Comparison of ENCODE assay signal across 21 cellular contexts in genomic region chr5:115360036-115360685, GRCh38.
DNase-seq lines count a peak whose midpoint lies in the region; ATAC-seq and TF ChIP-seq lines count a peak whose summit lies in the region.
"Had no signal": no experiment of that assay in that cellular context is flagged by ENCODE, and none has a peak within 500 bp of the region (broad histone marks: within the 10 kb centered on the region; RNA-seq: fewer than 3 reads in every experiment).

No MANE protein-coding gene starts in this region.

- intact Hi-C loops in mammary epithelial cell (cut with micrococcal nuclease), result no loop called here

- no peak overlapping the region for H2AFZ ChIP-seq in mammary epithelial cell (ENCODE audit: low read depth, low read length)

- in situ Hi-C loops in mammary epithelial cell (cut with MboI; ENCODE audit: low sequenced_read_pairs in 2 of 2), result no loop called here

- POLR2A ChIA-PET in AG04450 (lab: Yijun Ruan, JAX), result no interaction called here
- POLR2A ChIA-PET in HEK293 (lab: Yijun Ruan, JAX), result no interaction called here

- no peaks in the 10 kb centered on the region for H3K27me3 ChIP-seq in AG04450 (ENCODE audit: control insufficient read depth, insufficient read depth, low read length)
- peaks cover 2% of the 10 kb centered on the region for H3K27me3 ChIP-seq in mammary epithelial cell (ENCODE audit: insufficient read depth, low read length)
- H3K27me3 ChIP-seq: MG63, right atrium auricular region, upper lobe of right lung had no signal

- DNase-seq in AG04450 (ENCODE audit: low read depth, low spot score) (peak; percentile 18), amniotic epithelial cell (ENCODE audit: low read depth) (peak; percentile 77), left lobe of liver (ENCODE audit: low spot score) (no peak), mammary epithelial cell (no peak)
- DNase-seq: activated CD4-positive, alpha-beta memory T cell treated with anti-CD3 and anti-CD28 coated beads for 36 hours; activated naive CD4-positive, alpha-beta T cell treated with anti-CD3 and anti-CD28 coated beads for 36 hours; aorta; HFFc6; kidney glomerular epithelial cell; MG63; midbrain; NCI-H2029; NCI-H510A treated with DMSO at 0.1 percent for 48 hours; stimulated activated naive CD8-positive, alpha-beta T cell treated with anti-CD3 and anti-CD28 coated beads, Interleukin-15, Interleukin-2, amounts not matched to agents 100 U/mL and 50 U/mL, for 24 hours; upper lobe of right lung had no signal

- H3K9ac ChIP-seq in mammary epithelial cell (ENCODE audit: insufficient read depth, low read length), result no peak overlapping the region

- BruUV-seq in mammary epithelial cell (replicated peaks; lab: Mats Ljungman, UMichigan), result no TSS peak

- H3K4me1 ChIP-seq in HEK293 (ENCODE audit: control insufficient read depth, insufficient read depth, low read length) (peaks cover 7% of the 10 kb centered on the region), mammary epithelial cell (ENCODE audit: insufficient read depth, low read length) (no peaks in the 10 kb centered on the region)
- H3K4me1 ChIP-seq: upper lobe of right lung had no signal

- peak; percentile 85 for ATAC-seq in left lobe of liver
- no peak for ATAC-seq in HG03457 (IDR thresholded peaks at IDR 0.05; ENCODE audit: unreplicated experiment)
- ATAC-seq in HG02763 (IDR thresholded peaks at IDR 0.05; ENCODE audit: unreplicated experiment), result no peak
- ATAC-seq in GM21619 (IDR thresholded peaks at IDR 0.05; ENCODE audit: unreplicated experiment), result no peak
- ATAC-seq: stimulated activated naive CD8-positive, alpha-beta T cell treated with anti-CD3 and anti-CD28 coated beads, Interleukin-15, Interleukin-2, amounts not matched to agents 100 U/mL and 50 U/mL, for 24 hours; upper lobe of right lung had no signal

- H3K79me2 ChIP-seq in mammary epithelial cell (ENCODE audit: insufficient read depth, low read length), result no peaks in the 10 kb centered on the region

- no peak for TF ChIP-seq CTCF in AG04450 (IDR thresholded peaks at IDR 0.05; ENCODE audit: low read depth, low read length)
- no peak for TF ChIP-seq CTCF in HEK293 (tag by site-specific recombination; IDR thresholded peaks at IDR 0.05)
- no peak for TF ChIP-seq CTCF in mammary epithelial cell (conservative IDR thresholded peaks at IDR 0.05 in 1 of 2, IDR thresholded peaks at IDR 0.05 in 1 of 2; ENCODE audit: extremely low read depth in 1 of 2, insufficient read depth in 1 of 2, low read depth in 1 of 2, low read length in 2 of 2)

- H3K9me3 ChIP-seq in AG04450 (ENCODE audit: control insufficient read depth, insufficient read depth, low read length) (no peaks in the 10 kb centered on the region), HEK293 (ENCODE audit: control insufficient read depth, insufficient read depth, low read depth, low read length) (no peaks in the 10 kb centered on the region), mammary epithelial cell (replicated peaks; ENCODE audit: insufficient read depth, low read length) (no peaks in the 10 kb centered on the region)
- H3K9me3 ChIP-seq: MG63, right atrium auricular region, upper lobe of right lung had no signal

- H3K4me3 ChIP-seq in AG04450 (ENCODE audit: low read depth, low read length) (no peak overlapping the region), HEK293 (ENCODE audit: low read depth, low read length) (no peak overlapping the region), mammary epithelial cell (replicated peaks in 1 of 3; ENCODE audit: insufficient read depth in 1 of 3, low read depth in 2 of 3, low read length in 3 of 3) (no peak overlapping the region)
- H3K4me3 ChIP-seq: MG63, right atrium auricular region, upper lobe of right lung had no signal

- CTCF ChIA-PET in AG04450 (lab: Charles Lee) (no interaction called here), HEK293 (lab: Yijun Ruan, JAX) (no interaction called here), mammary epithelial cell (lab: Charles Lee; ENCODE audit: low non-redundant PET) (no interaction called here)

- WGBS in mammary epithelial cell (ENCODE audit: low coverage, missing lambda C conversion rate), result 81% methylated on average over 5 of the region's 5 CpGs

- no peak overlapping the region for H3K4me2 ChIP-seq in mammary epithelial cell (ENCODE audit: insufficient read depth, low read depth, low read length)

- dilution Hi-C loops in mammary epithelial cell (cut with HindIII; ENCODE audit: low sequenced_read_pairs), result no loop called here

- H4K20me1 ChIP-seq in mammary epithelial cell (ENCODE audit: insufficient read depth, low read length), result no peaks in the 10 kb centered on the region

- no peaks in the 10 kb centered on the region for H3K36me3 ChIP-seq in HEK293 (ENCODE audit: control insufficient read depth in 2 of 2, insufficient read depth in 1 of 2, low read length in 2 of 2)
- no peaks in the 10 kb centered on the region for H3K36me3 ChIP-seq in mammary epithelial cell (ENCODE audit: insufficient read depth, low read length)
- H3K36me3 ChIP-seq: MG63, right atrium auricular region, upper lobe of right lung had no signal

- H3K27ac ChIP-seq in AG04450 (ENCODE audit: low read depth, low read length) (no peak overlapping the region), HEK293 (ENCODE audit: extremely low read depth, low read depth, low read length) (no peak overlapping the region), mammary epithelial cell (ENCODE audit: insufficient read depth, low read depth, low read length) (no peak overlapping the region)
- H3K27ac ChIP-seq: right atrium auricular region, upper lobe of right lung, VCaP had no signal

TF ChIP-seq in HEK293, 187 proteins besides CTCF, POLR2A, EP300 and RAD21 (continues in another document):
- no peak for TF ChIP-seq ZNF394 (tag by site-specific recombination; IDR thresholded peaks at IDR 0.05; ENCODE audit: borderline replicate concordance)
- TF ChIP-seq ZNF239 (tag by site-specific recombination; IDR thresholded peaks at IDR 0.05), result no peak
- TF ChIP-seq ZNF571 (tag by site-specific recombination; IDR thresholded peaks at IDR 0.05), result no peak
- TF ChIP-seq, protein P1, sequence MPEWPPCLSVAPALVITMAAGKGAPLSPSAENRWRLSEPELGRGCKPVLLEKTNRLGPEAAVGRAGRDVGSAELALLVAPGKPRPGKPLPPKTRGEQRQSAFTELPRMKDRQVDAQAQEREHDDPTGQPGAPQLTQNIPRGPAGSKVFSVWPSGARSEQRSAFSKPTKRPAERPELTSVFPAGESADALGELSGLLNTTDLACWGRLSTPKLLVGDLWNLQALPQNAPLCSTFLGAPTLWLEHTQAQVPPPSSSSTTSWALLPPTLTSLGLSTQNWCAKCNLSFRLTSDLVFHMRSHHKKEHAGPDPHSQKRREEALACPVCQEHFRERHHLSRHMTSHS (tag by site-specific recombination; IDR thresholded peaks at IDR 0.05), result no peak
- no peak for TF ChIP-seq ZNF19 (tag by site-specific recombination; IDR thresholded peaks at IDR 0.05; ENCODE audit: low read depth)
- TF ChIP-seq, protein P2, sequence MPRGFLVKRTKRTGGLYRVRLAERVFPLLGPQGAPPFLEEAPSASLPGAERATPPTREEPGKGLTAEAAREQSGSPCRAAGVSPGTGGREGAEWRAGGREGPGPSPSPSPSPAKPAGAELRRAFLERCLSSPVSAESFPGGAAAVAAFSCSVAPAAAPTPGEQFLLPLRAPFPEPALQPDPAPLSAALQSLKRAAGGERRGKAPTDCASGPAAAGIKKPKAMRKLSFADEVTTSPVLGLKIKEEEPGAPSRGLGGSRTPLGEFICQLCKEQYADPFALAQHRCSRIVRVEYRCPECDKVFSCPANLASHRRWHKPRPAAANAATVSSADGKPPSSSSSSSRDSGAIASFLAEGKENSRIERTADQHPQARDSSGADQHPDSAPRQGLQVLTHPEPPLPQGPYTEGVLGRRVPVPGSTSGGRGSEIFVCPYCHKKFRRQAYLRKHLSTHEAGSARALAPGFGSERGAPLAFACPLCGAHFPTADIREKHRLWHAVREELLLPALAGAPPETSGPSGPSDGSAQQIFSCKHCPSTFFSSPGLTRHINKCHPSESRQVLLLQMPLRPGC (tag by site-specific recombination; IDR thresholded peaks at IDR 0.05), result no peak
- TF ChIP-seq ZNF664 (tag by site-specific recombination; IDR thresholded peaks at IDR 0.05), result no peak
- TF ChIP-seq ZNF660 (tag by site-specific recombination; IDR thresholded peaks at IDR 0.05), result 0 out of 2 replicates have a peak, but pooled peaks have one; percentile 51
- TF ChIP-seq ZNF23 (tag by site-specific recombination; IDR thresholded peaks at IDR 0.05; ENCODE audit: borderline replicate concordance), result no peak
- TF ChIP-seq ZNF37A (tag by site-specific recombination; IDR thresholded peaks at IDR 0.05), result no peak
- no peak for TF ChIP-seq MZF1 (tag by site-specific recombination; IDR thresholded peaks at IDR 0.05; ENCODE audit: borderline replicate concordance)
- no peak for TF ChIP-seq ZSCAN16 (tag by site-specific recombination; IDR thresholded peaks at IDR 0.05)
- no peak for TF ChIP-seq ZNF776 (tag by site-specific recombination; IDR thresholded peaks at IDR 0.05; ENCODE audit: borderline replicate concordance)
- 0 out of 2 replicates have a peak, but pooled peaks have one; percentile 13 for TF ChIP-seq ZNF366 (tag by site-specific recombination; conservative IDR thresholded peaks at IDR 0.05)
- peak; percentile 40; the same call in 1 of the 2 replicates for TF ChIP-seq PRDM1 (tag by site-specific recombination; IDR thresholded peaks at IDR 0.05)
- no peak for TF ChIP-seq GLIS1 (tag by site-specific recombination; IDR thresholded peaks at IDR 0.05)
- no peak for TF ChIP-seq GFI1B (tag by site-specific recombination; IDR thresholded peaks at IDR 0.05)
- no peak for TF ChIP-seq ELK4 (IDR thresholded peaks at IDR 0.05; ENCODE audit: borderline replicate concordance, low read depth, low read length)
- no peak for TF ChIP-seq ZNF549 (tag by site-specific recombination; IDR thresholded peaks at IDR 0.05)
- no peak for TF ChIP-seq ZNF629 (tag by site-specific recombination; IDR thresholded peaks at IDR 0.05)
- TF ChIP-seq ZIC2 (tag by site-specific recombination; IDR thresholded peaks at IDR 0.05), result no peak

Comparison
In these comparisons a context has a peak if more than half of its experiments do, and no peak if none do; other contexts are left out.
1. DNase-seq: peak in AG04450 (single experiment) and amniotic epithelial cell (single experiment); none in left lobe of liver (single experiment) and mammary epithelial cell (single experiment).